Comparison of ENCODE assay signal across 27 cellular contexts in the genomic region with DNA sequence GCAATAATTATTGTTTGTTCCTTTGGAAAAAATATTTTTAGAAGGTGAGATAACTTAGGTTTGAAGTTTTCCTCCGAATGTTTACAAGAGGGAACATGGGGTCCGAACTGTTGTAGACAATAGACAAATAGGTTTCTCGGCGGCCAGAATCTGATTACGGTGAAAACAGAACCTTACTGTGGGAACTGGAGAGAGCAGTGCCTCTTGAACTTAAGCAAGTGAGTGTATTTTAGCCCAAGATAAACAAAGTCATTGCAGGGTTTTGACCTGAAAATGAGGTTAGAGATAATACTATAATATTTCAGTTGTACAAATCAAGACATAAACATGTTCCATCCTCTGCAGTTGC.
DNase-seq lines count a peak whose midpoint lies in the region; ATAC-seq and TF ChIP-seq lines count a peak whose summit lies in the region.
"Had no signal": no experiment of that assay in that cellular context is flagged by ENCODE, and none has a peak within 500 bp of the region (broad histone marks: within the 10 kb centered on the region; RNA-seq: fewer than 3 reads in every experiment).

No MANE protein-coding gene starts in this region.

- 7% methylated on average over 5 of the region's 5 CpGs for WGBS in right lobe of liver (ENCODE audit: insufficient coverage, low coverage, low lambda C conversion rate, missing lambda C conversion rate)
- WGBS in thyroid gland, 2 donors, result 43 to 62% methylated on average over 5 of the region's 5 CpGs

- intact Hi-C loops in Caco-2 (cut with micrococcal nuclease; ENCODE audit: unreplicated experiment), result loop anchor here (1.0 kb wide), 2 partner anchors 42 to 400 kb away; no protein-coding TSS in a partner anchor
- intact Hi-C loops in HCT116 (cut with micrococcal nuclease), result no loop called here
- intact Hi-C loops in right lobe of liver (cut with DNase I), result no loop called here
- intact Hi-C loops in activated T-helper 2 cell treated with anti-CD3 and anti-CD28 coated beads, Interferon-gamma antibody, Interleukin-2, Interleukin-4, amounts not matched to agents 10 μg/mL and 5 μg/mL and 100 μg/mL, durations not matched to agents 14 hours and 24 hours and 36 hours (cut with micrococcal nuclease), result no loop called here
- intact Hi-C loops in thyroid gland (cut with DNase I), result no loop called here

- TF ChIP-seq CTCF in Caco-2 (IDR thresholded peaks at IDR 0.05; ENCODE audit: insufficient read depth in 1 of 2, low read depth in 1 of 2, low read length in 1 of 2, severe bottlenecking in 1 of 2, unreplicated experiment in 1 of 2) (no peak), HCT116 (IDR thresholded peaks at IDR 0.05 in 2 of 3, conservative IDR thresholded peaks at IDR 0.05 in 1 of 3; ENCODE audit: borderline replicate concordance in 1 of 3, insufficient read depth in 1 of 3, low read depth in 2 of 3, low read length in 2 of 3) (no peak), fibroblast of villous mesenchyme (IDR thresholded peaks at IDR 0.05; ENCODE audit: insufficient read depth, low read depth, low read length) (no peak), right lobe of liver (IDR thresholded peaks at IDR 0.05) (no peak), thyroid gland (IDR thresholded peaks at IDR 0.05) (no peak)

- no peak for TF ChIP-seq RAD21 in HCT116 (IDR thresholded peaks at IDR 0.05; ENCODE audit: low read depth)

- BruUV-seq in Caco-2 (replicated peaks; lab: Mats Ljungman, UMichigan) (no TSS peak), HCT116 (replicated peaks; lab: Mats Ljungman, UMichigan) (no TSS peak)

- H3K27ac ChIP-seq in HCT116 (ENCODE audit: low read depth, low read length), result no peak overlapping the region
- H3K27ac ChIP-seq in right lobe of liver, result peak overlapping the region; percentile 49 to 82 (median 67)
- H3K27ac ChIP-seq in thyroid gland, result no peak overlapping the region

- CTCF ChIA-PET in Caco-2 (lab: Charles Lee) (interaction anchor here (1.0 kb wide), 1 partner anchor 86 kb away, joined by 5 read pairs; no protein-coding TSS in a partner anchor), HCT116 (lab: Charles Lee) (no interaction called here), T-cell (lab: Charles Lee) (no interaction called here)

- no peaks in the 10 kb centered on the region for H3K27me3 ChIP-seq in Caco-2 (replicated peaks; ENCODE audit: control insufficient read depth, insufficient read depth, low read length)
- H3K27me3 ChIP-seq in HCT116 (ENCODE audit: insufficient read depth, low read length), result no peaks in the 10 kb centered on the region
- no peaks in the 10 kb centered on the region for H3K27me3 ChIP-seq in right lobe of liver
- no peaks in the 10 kb centered on the region for H3K27me3 ChIP-seq in thyroid gland
- H3K27me3 ChIP-seq: MG63 had no signal

- H3K27ac Mint-ChIP-seq in Caco-2 (ENCODE audit: unreplicated experiment) (peak overlapping the region; percentile 76), T-cell (no peak overlapping the region)
- H3K27ac Mint-ChIP-seq in activated T-helper 2 cell treated with anti-CD3 and anti-CD28 coated beads, Interferon-gamma antibody, Interleukin-2, Interleukin-4, amounts not matched to agents 10 μg/mL and 5 μg/mL and 100 μg/mL, durations not matched to agents 14 hours and 24 hours and 36 hours, result no peak overlapping the region
- H3K27ac Mint-ChIP-seq: CD4-positive, alpha-beta memory T cell had no signal

- H3K4me3 ChIP-seq in Caco-2 (ENCODE audit: low read depth, low read length) (no peak overlapping the region), HCT116 (replicated peaks in 1 of 2; ENCODE audit: low read depth in 1 of 2, low read length in 2 of 2) (no peak overlapping the region), fibroblast of villous mesenchyme (ENCODE audit: low read depth, low read length) (no peak overlapping the region), right lobe of liver (peak overlapping the region in 2 of 3 donors; percentile 18 to 33), thyroid gland (replicated peaks in 1 of 3) (no peak overlapping the region)
- H3K4me3 ChIP-seq: HAP-1, MG63 had no signal

- peaks cover 6% of the 10 kb centered on the region for H3K36me3 Mint-ChIP-seq in Caco-2 (ENCODE audit: insufficient read depth, unreplicated experiment)
- no peaks in the 10 kb centered on the region for H3K36me3 Mint-ChIP-seq in activated T-helper 2 cell treated with anti-CD3 and anti-CD28 coated beads, Interferon-gamma antibody, Interleukin-2, Interleukin-4, amounts not matched to agents 10 μg/mL and 5 μg/mL and 100 μg/mL, durations not matched to agents 14 hours and 24 hours and 36 hours (ENCODE audit: low read depth)
- no peaks in the 10 kb centered on the region for H3K36me3 Mint-ChIP-seq in T-cell
- H3K36me3 Mint-ChIP-seq: CD4-positive, alpha-beta memory T cell had no signal

- RAD21 ChIA-PET in HCT116 (lab: Charles Lee; ENCODE audit: low non-redundant PET in 1 of 2, low total read pairs in 2 of 2, uncharacterized antibody in 2 of 2, unreplicated experiment in 2 of 2), result no interaction called here

- no peak overlapping the region for H3K9ac ChIP-seq in HCT116 (ENCODE audit: low read length)

- H3K4me1 ChIP-seq in Caco-2, result peaks cover 30% of the 10 kb centered on the region
- peaks cover 26 to 38% of the 10 kb centered on the region in 2 experiments for H3K4me1 ChIP-seq in HCT116 (ENCODE audit: control insufficient read depth in 1 of 2, insufficient read depth in 2 of 2, low read length in 2 of 2)
- H3K4me1 ChIP-seq in right lobe of liver, result peaks cover 0 to 54% (median 22%) of the 10 kb centered on the region in 4 donors
- H3K4me1 ChIP-seq in thyroid gland, result peaks cover 0 to 3% of the 10 kb centered on the region in 2 donors
- H3K4me1 ChIP-seq: HAP-1 had no signal

- H3K79me2 ChIP-seq in HCT116 (ENCODE audit: insufficient read depth, low read length), result no peaks in the 10 kb centered on the region

- no peak for TF ChIP-seq POLR2A in HCT116 (IDR thresholded peaks at IDR 0.05; ENCODE audit: borderline replicate concordance, extremely low read depth, insufficient read depth, insufficient read length)
- no peak for TF ChIP-seq POLR2A in right lobe of liver (IDR thresholded peaks at IDR 0.05)
- no peak for TF ChIP-seq POLR2A in thyroid gland (IDR thresholded peaks at IDR 0.05)

- H3K9me3 ChIP-seq in Caco-2, result no peaks in the 10 kb centered on the region
- no peaks in the 10 kb centered on the region for H3K9me3 ChIP-seq in HCT116 (ENCODE audit: control insufficient read depth in 1 of 2, insufficient read depth in 1 of 2, low read depth in 1 of 2, low read length in 2 of 2)
- no peaks in the 10 kb centered on the region for H3K9me3 ChIP-seq in right lobe of liver
- no peaks in the 10 kb centered on the region for H3K9me3 ChIP-seq in thyroid gland
- H3K9me3 ChIP-seq: HAP-1, MG63 had no signal

- H4K20me1 ChIP-seq in HCT116 (ENCODE audit: insufficient read depth), result no peaks in the 10 kb centered on the region

- H3K4me2 ChIP-seq in HCT116 (ENCODE audit: low read length), result peak overlapping the region; percentile 73

- H3K27me3 Mint-ChIP-seq in Caco-2 (ENCODE audit: insufficient read depth, unreplicated experiment), result no peaks in the 10 kb centered on the region
- H3K27me3 Mint-ChIP-seq in activated T-helper 2 cell treated with anti-CD3 and anti-CD28 coated beads, Interferon-gamma antibody, Interleukin-2, Interleukin-4, amounts not matched to agents 10 μg/mL and 5 μg/mL and 100 μg/mL, durations not matched to agents 14 hours and 24 hours and 36 hours (ENCODE audit: low read depth), result peaks cover 1% of the 10 kb centered on the region
- peaks cover 9 to 14% of the 10 kb centered on the region in 2 donors for H3K27me3 Mint-ChIP-seq in T-cell

- POLR2A ChIA-PET in Caco-2 (lab: Charles Lee), result interaction anchor here (0.6 kb wide), 1 partner anchor 150 kb away, joined by 4 read pairs; no protein-coding TSS in a partner anchor
- POLR2A ChIA-PET in HCT116 (lab: Charles Lee), result no interaction called here
- POLR2A ChIA-PET in T-cell (lab: Charles Lee), result no interaction called here

- H2AFZ ChIP-seq in HCT116 (ENCODE audit: low read depth, low read length, poor library complexity, severe bottlenecking), result peak overlapping the region; percentile 63

- H3K4me1 Mint-ChIP-seq in Caco-2 (ENCODE audit: low read depth, unreplicated experiment) (peaks cover 27% of the 10 kb centered on the region), T-cell (no peaks in the 10 kb centered on the region)
- H3K4me1 Mint-ChIP-seq in activated T-helper 2 cell treated with anti-CD3 and anti-CD28 coated beads, Interferon-gamma antibody, Interleukin-2, Interleukin-4, amounts not matched to agents 10 μg/mL and 5 μg/mL and 100 μg/mL, durations not matched to agents 14 hours and 24 hours and 36 hours (ENCODE audit: low read depth), result no peaks in the 10 kb centered on the region
- H3K4me1 Mint-ChIP-seq: CD4-positive, alpha-beta memory T cell had no signal

- H3K4me3 Mint-ChIP-seq in Caco-2 (ENCODE audit: unreplicated experiment) (peak overlapping the region; percentile 57), T-cell (no peak overlapping the region)
- H3K4me3 Mint-ChIP-seq in activated T-helper 2 cell treated with anti-CD3 and anti-CD28 coated beads, Interferon-gamma antibody, Interleukin-2, Interleukin-4, amounts not matched to agents 10 μg/mL and 5 μg/mL and 100 μg/mL, durations not matched to agents 14 hours and 24 hours and 36 hours (ENCODE audit: low read depth), result no peak overlapping the region
- H3K4me3 Mint-ChIP-seq: CD4-positive, alpha-beta memory T cell had no signal

- no peaks in the 10 kb centered on the region for H3K36me3 ChIP-seq in Caco-2 (ENCODE audit: control insufficient read depth, insufficient read depth, low read length)
- H3K36me3 ChIP-seq in HCT116 (ENCODE audit: control insufficient read depth in 1 of 2, insufficient read depth in 2 of 2, low read length in 2 of 2), result no peaks in the 10 kb centered on the region
- no peaks in the 10 kb centered on the region for H3K36me3 ChIP-seq in right lobe of liver
- H3K36me3 ChIP-seq in thyroid gland, result no peaks in the 10 kb centered on the region
- H3K36me3 ChIP-seq: HAP-1, MG63 had no signal

- DNase-seq in Caco-2 (no peak), HCT116 (ENCODE audit: low read depth, low spot score) (no peak), fibroblast of villous mesenchyme (ENCODE audit: low read depth) (peak; percentile 61), right lobe of liver (no peak), superior temporal gyrus (ENCODE audit: extremely low spot score) (no peak), thyroid gland (no peak), T-cell (no peak)
- no peak for DNase-seq in activated T-helper 2 cell treated with anti-CD3 and anti-CD28 coated beads, Interferon-gamma antibody, Interleukin-2, Interleukin-4, amounts not matched to agents 10 μg/mL and 5 μg/mL and 100 μg/mL, durations not matched to agents 14 hours and 24 hours and 36 hours (ENCODE audit: low spot score)
- DNase-seq: C1 segment of cervical spinal cord; CD4-positive, alpha-beta memory T cell; COR-L47; DMS 273 treated with DMSO at 0.1 percent for 48 hours; DMS79; EL; GDM1; GOT3; KG1; MG63; NCI-H1694; NCI-H2081; NCI-H345; NCI-H774; NK-92 treated with Interleukin-12 subunit alpha and Interleukin-12 subunit beta, amount 100 ng/mL, for 24 hours; PC-3; Right ventricle myocardium superior; RPMI8226 had no signal

- no peaks in the 10 kb centered on the region for H3K9me2 ChIP-seq in HCT116 (ENCODE audit: insufficient read depth)

- H3K9me3 Mint-ChIP-seq in Caco-2 (ENCODE audit: unreplicated experiment) (no peaks in the 10 kb centered on the region), T-cell (no peaks in the 10 kb centered on the region)
- H3K9me3 Mint-ChIP-seq in activated T-helper 2 cell treated with anti-CD3 and anti-CD28 coated beads, Interferon-gamma antibody, Interleukin-2, Interleukin-4, amounts not matched to agents 10 μg/mL and 5 μg/mL and 100 μg/mL, durations not matched to agents 14 hours and 24 hours and 36 hours, result no peaks in the 10 kb centered on the region

- ATAC-seq in HCT116 (no peak), right lobe of liver (peak in 3 of 4 donors; percentile 31 to 73 (median 61)), T-cell (replicated peaks in 1 of 4) (no peak)
- ATAC-seq: PC-3 had no signal

Comparison
In these comparisons a context has a peak if more than half of its experiments do, and no peak if none do; other contexts are left out.
1. H3K4me3 ChIP-seq: peak in right lobe of liver (2 of 3); none in Caco-2 (single experiment), HCT116 (0 of 2), fibroblast of villous mesenchyme (single experiment) and thyroid gland (0 of 3).
2. ATAC-seq: peak in right lobe of liver (3 of 4); none in HCT116 (single experiment) and T-cell (0 of 4).
3. H3K27ac ChIP-seq: peak in right lobe of liver (3 of 3); none in HCT116 (single experiment) and thyroid gland (0 of 3).